In the genomic region with DNA sequence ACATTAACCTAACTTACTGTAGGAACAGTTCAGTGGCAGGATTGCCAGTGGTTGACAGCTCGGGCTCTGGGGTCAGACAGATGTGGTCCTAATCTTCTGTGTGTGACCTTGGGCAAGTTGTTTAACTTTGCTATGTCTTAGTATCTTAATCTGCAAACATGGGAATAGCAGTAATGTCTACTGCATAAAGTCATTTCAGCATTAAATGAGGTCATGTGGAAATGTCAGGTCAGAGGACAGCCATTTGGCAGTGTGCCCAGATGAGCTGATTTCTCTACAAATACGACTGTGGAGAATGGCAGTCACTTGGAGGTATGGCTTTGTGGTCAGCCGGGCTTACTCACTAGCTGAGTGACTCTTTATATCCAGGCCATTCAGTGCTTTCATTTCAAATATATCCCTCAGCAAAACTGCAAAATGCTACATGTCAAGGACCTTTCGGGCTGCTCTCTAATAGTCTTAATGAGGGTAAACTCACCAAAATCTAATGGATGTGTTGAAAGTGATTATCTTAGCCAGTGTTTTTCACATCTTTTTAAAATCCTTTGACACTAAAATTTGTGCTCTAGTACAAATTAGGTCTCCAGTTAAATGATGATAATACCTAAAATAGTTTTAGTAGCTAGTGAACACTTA, we compare ENCODE assay signal across 8 cellular contexts.
A peak's percentile ranks its signal among the peaks of the same experiment; 100 is the strongest.
DNase-seq lines count a peak whose midpoint lies in the region; ATAC-seq, FAIRE-seq and TF ChIP-seq lines count a peak whose summit lies in the region.

No MANE protein-coding gene starts in this region.

- no TSS peak for BruUV-seq in Calu3 (replicated peaks; lab: Mats Ljungman, UMichigan)

- no peaks in the 10 kb centered on the region for H3K4me1 Mint-ChIP-seq in Calu3 (ENCODE audit: low read depth, unreplicated experiment)

- ATAC-seq in GM21381 (IDR thresholded peaks at IDR 0.05; ENCODE audit: unreplicated experiment) (peak; percentile 79), HG03575 (IDR thresholded peaks at IDR 0.05; ENCODE audit: extremely low read depth, insufficient number of reproducible peaks, low FRiP score, unreplicated experiment) (peak; percentile 61), left lobe of liver (peak; percentile 94)
- peak; percentile 99 for ATAC-seq in stimulated activated naive CD8-positive, alpha-beta T cell treated with anti-CD3 and anti-CD28 coated beads, Interleukin-15, Interleukin-2, amounts not matched to agents 100 U/mL and 50 U/mL, for 24 hours

- H3K4me3 ChIP-seq in astrocyte of the spinal cord (ENCODE audit: low read depth, low read length), result no peak overlapping the region

- no peak for FAIRE-seq in D721Med (lab: Jason Lieb, UNC)

- H3K27ac Mint-ChIP-seq in Calu3 (ENCODE audit: unreplicated experiment), result no peak overlapping the region

- peak; percentile 86 for DNase-seq in Calu3
- peak; percentile 89 for DNase-seq in SK-MEL-5 (ENCODE audit: low read depth, low spot score)
- DNase-seq in astrocyte of the spinal cord (ENCODE audit: low read depth, low spot score), result peak; percentile 97
- peak; percentile 86 for DNase-seq in left lobe of liver (ENCODE audit: low spot score)
- DNase-seq in stimulated activated naive CD8-positive, alpha-beta T cell treated with anti-CD3 and anti-CD28 coated beads, Interleukin-15, Interleukin-2, amounts not matched to agents 100 U/mL and 50 U/mL, for 24 hours, result peak; percentile 83
- no peak for DNase-seq in D721Med (ENCODE audit: insufficient read length, low spot score)

- no peaks in the 10 kb centered on the region for H3K36me3 Mint-ChIP-seq in Calu3 (ENCODE audit: insufficient read depth, unreplicated experiment)

- no peaks in the 10 kb centered on the region for H3K9me3 Mint-ChIP-seq in Calu3 (ENCODE audit: low read depth, unreplicated experiment)

- no peak for TF ChIP-seq CTCF in Calu3 (IDR thresholded peaks at IDR 0.05; ENCODE audit: unreplicated experiment)
- TF ChIP-seq CTCF in astrocyte of the spinal cord (IDR thresholded peaks at IDR 0.05; ENCODE audit: low read depth, low read length), result no peak
- TF ChIP-seq CTCF in D721Med (IDR thresholded peaks at IDR 0.05; ENCODE audit: insufficient read depth, missing control alignments), result no peak

- intact Hi-C loops in Calu3 (cut with micrococcal nuclease; ENCODE audit: unreplicated experiment), result loop anchor here (10.0 kb wide), 1 partner anchor 530 kb away; no protein-coding TSS in a partner anchor

- no peaks in the 10 kb centered on the region for H3K27me3 Mint-ChIP-seq in Calu3 (ENCODE audit: unreplicated experiment)

- in situ Hi-C loops in SK-MEL-5 (cut with HindIII; ENCODE audit: low pct_unique_long_range_greater_than_20kb, low sequenced_read_pairs) (loop anchor here (5.0 kb wide), 1 partner anchor 107 kb away; no protein-coding TSS in a partner anchor), astrocyte of the spinal cord (cut with HindIII; ENCODE audit: low sequenced_read_pairs) (no loop called here)

- CTCF ChIA-PET in Calu3 (lab: Charles Lee), result interaction anchor here (0.7 to 1.6 kb wide), 5 partner anchors 10 to 251 kb away, joined by 3 to 5 read pairs (median 4); no protein-coding TSS in a partner anchor

- H3K4me3 Mint-ChIP-seq in Calu3 (ENCODE audit: low read depth, unreplicated experiment), result no peak overlapping the region
